8 cellular contexts compared by ENCODE assay signal in genomic region chr15:56732135-56732880, GRCh38. TPM values are rescaled to one million over a fixed set of nuclear protein-coding genes. Genes with fewer than 3 reads are reported as not detected.
DNase-seq lines count a peak whose midpoint lies in the region; ATAC-seq and TF ChIP-seq lines count a peak whose summit lies in the region.

No MANE protein-coding gene starts in this region.

- ATAC-seq in activated CD8-positive, alpha-beta T cell treated with anti-CD3 and anti-CD28 coated beads, Interleukin-2, amount 10 ng/mL, durations not matched to agents 7 days and 5 days: no peak
- no peak for ATAC-seq in HG03159 (IDR thresholded peaks at IDR 0.05; ENCODE audit: unreplicated experiment)

- H3K4me3 Mint-ChIP-seq in activated CD8-positive, alpha-beta T cell treated with anti-CD3 and anti-CD28 coated beads, Interleukin-2, amount 10 ng/mL, durations not matched to agents 7 days and 5 days: peak overlapping the region; percentile 94
- peak overlapping the region; percentile 82 for H3K4me3 Mint-ChIP-seq in osteocyte (ENCODE audit: unreplicated experiment)

- H3K4me1 Mint-ChIP-seq in activated CD8-positive, alpha-beta T cell treated with anti-CD3 and anti-CD28 coated beads, Interleukin-2, amount 10 ng/mL, durations not matched to agents 7 days and 5 days (ENCODE audit: low read depth): peaks cover 21% of the 10 kb centered on the region
- peaks cover 25% of the 10 kb centered on the region for H3K4me1 Mint-ChIP-seq in osteocyte (ENCODE audit: unreplicated experiment)

- TF ChIP-seq CTCF in osteocyte (IDR thresholded peaks at IDR 0.05): no peak

- no peaks in the 10 kb centered on the region for H3K9me3 Mint-ChIP-seq in activated CD8-positive, alpha-beta T cell treated with anti-CD3 and anti-CD28 coated beads, Interleukin-2, amount 10 ng/mL, durations not matched to agents 7 days and 5 days (ENCODE audit: insufficient read depth)
- no peaks in the 10 kb centered on the region for H3K9me3 Mint-ChIP-seq in osteocyte (ENCODE audit: unreplicated experiment)

- peaks cover 21% of the 10 kb centered on the region for H3K36me3 Mint-ChIP-seq in activated CD8-positive, alpha-beta T cell treated with anti-CD3 and anti-CD28 coated beads, Interleukin-2, amount 10 ng/mL, durations not matched to agents 7 days and 5 days (ENCODE audit: low read depth)
- H3K36me3 Mint-ChIP-seq in osteocyte (ENCODE audit: unreplicated experiment): no peaks in the 10 kb centered on the region

- CTCF ChIA-PET in activated CD8-positive, alpha-beta T cell treated with anti-CD3 and anti-CD28 coated beads, Interleukin-2, amount 10 ng/mL, durations not matched to agents 7 days and 5 days (lab: Charles Lee): no interaction called here

- H3K27me3 Mint-ChIP-seq in activated CD8-positive, alpha-beta T cell treated with anti-CD3 and anti-CD28 coated beads, Interleukin-2, amount 10 ng/mL, durations not matched to agents 7 days and 5 days (ENCODE audit: low read depth): peaks cover 6% of the 10 kb centered on the region
- H3K27me3 Mint-ChIP-seq in osteocyte (ENCODE audit: unreplicated experiment): no peaks in the 10 kb centered on the region

- DNase-seq in NCI-H1694 (lab: John Stamatoyannopoulos, UW) (peak; percentile 5), NCI-H1694 treated with DMSO at 0.1 percent for 48 hours (lab: John Stamatoyannopoulos, UW) (no peak), HuH-7.5 (ENCODE audit: low spot score) (peak; percentile 40), germinal center (ENCODE audit: low spot score) (peak; percentile 14), osteocyte (ENCODE audit: extremely low spot score, unreplicated experiment) (no peak), pons (ENCODE audit: low spot score) (no peak)
- no peak for DNase-seq in activated CD8-positive, alpha-beta T cell treated with anti-CD3 and anti-CD28 coated beads, Interleukin-2, amount 10 ng/mL, durations not matched to agents 7 days and 5 days

- POLR2A ChIA-PET in activated CD8-positive, alpha-beta T cell treated with anti-CD3 and anti-CD28 coated beads, Interleukin-2, amount 10 ng/mL, durations not matched to agents 7 days and 5 days (lab: Charles Lee): interaction anchor here (0.7 kb wide), 1 partner anchor 515 kb away, joined by 4 read pairs; no protein-coding TSS in a partner anchor

- H3K27ac Mint-ChIP-seq in activated CD8-positive, alpha-beta T cell treated with anti-CD3 and anti-CD28 coated beads, Interleukin-2, amount 10 ng/mL, durations not matched to agents 7 days and 5 days: peak overlapping the region; percentile 93
- H3K27ac Mint-ChIP-seq in osteocyte (ENCODE audit: unreplicated experiment): peak overlapping the region; percentile 96

RNA-seq across cellular contexts. Expression of gene ZNF280D, which starts 1.0 kb away (rescaled TPM):
- 10 to 100 TPM; 17.5 to 21.0 TPM for total RNA-seq in activated CD8-positive, alpha-beta T cell treated with anti-CD3 and anti-CD28 coated beads, Interleukin-2, amount 10 ng/mL, durations not matched to agents 7 days and 5 days
- 16.1 and 16.5 TPM in 2 replicates for total RNA-seq in osteocyte

Comparison
In these comparisons a context has a peak if more than half of its experiments do, and no peak if none do; other contexts are left out.
1. DNase-seq: peak in NCI-H1694 (single experiment), HuH-7.5 (single experiment) and germinal center (single experiment); none in NCI-H1694 treated with DMSO at 0.1 percent for 48 hours (single experiment), activated CD8-positive, alpha-beta T cell treated with anti-CD3 and anti-CD28 coated beads, Interleukin-2, amount 10 ng/mL, durations not matched to agents 7 days and 5 days (single experiment), osteocyte (single experiment) and pons (single experiment).